ENCODE assay signal across 14 cellular contexts in the genomic region with DNA sequence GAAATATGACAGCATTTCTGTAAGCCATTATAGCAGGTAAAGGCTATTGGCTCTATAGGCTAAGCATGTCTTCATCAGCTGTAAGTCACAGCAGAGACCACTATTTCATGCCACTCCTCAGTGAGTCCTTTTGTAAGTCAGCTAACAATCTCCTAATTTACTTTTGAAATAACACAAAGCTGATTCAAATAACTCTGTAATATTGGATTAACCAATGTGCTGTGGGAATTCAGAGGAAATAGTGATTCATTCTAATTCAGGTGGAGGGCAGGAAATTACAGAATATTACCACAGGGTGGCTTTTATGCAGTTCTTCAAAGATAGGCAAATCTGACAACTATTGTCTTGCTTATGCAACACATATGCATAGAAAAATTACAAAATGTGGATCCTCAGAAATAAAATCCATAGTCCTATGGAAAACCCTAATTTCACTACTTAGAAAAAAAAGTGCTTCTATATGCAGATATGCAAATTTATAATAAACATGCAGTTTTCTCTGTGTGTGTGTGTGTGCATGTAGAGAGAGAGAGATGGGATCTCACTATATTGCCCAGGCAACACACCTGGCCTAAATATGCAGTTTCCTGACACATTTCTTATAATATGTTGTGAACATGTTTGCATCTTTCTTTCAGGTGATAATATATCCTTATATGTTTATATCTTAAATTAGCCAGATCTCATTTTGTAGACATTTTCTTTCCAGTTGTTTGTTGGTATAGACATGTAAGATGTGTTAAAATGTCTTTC. TPM values are rescaled to one million over a fixed set of nuclear protein-coding genes. Genes with fewer than 3 reads are reported as not detected.
DNase-seq lines count a peak whose midpoint lies in the region; ATAC-seq, FAIRE-seq and TF ChIP-seq lines count a peak whose summit lies in the region.
"Had no signal": no experiment of that assay in that cellular context is flagged by ENCODE, and none has a peak within 500 bp of the region (broad histone marks: within the 10 kb centered on the region; RNA-seq: fewer than 3 reads in every experiment).

No MANE protein-coding gene starts in this region.

- H3K4me3 Mint-ChIP-seq in endothelial cell (ENCODE audit: unreplicated experiment): no peak overlapping the region
- H3K4me3 Mint-ChIP-seq: activated naive CD4-positive, alpha-beta T cell treated with anti-CD3 and anti-CD28 coated beads for 36 hours; naive thymus-derived CD8-positive, alpha-beta T cell had no signal

- H3K27ac Mint-ChIP-seq in endothelial cell (ENCODE audit: unreplicated experiment): no peak overlapping the region
- H3K27ac Mint-ChIP-seq: activated naive CD4-positive, alpha-beta T cell treated with anti-CD3 and anti-CD28 coated beads for 36 hours; naive thymus-derived CD8-positive, alpha-beta T cell had no signal

- intact Hi-C loops in left colon (cut with DNase I, micrococcal nuclease): no loop called here

- peak overlapping the region; percentile 72; the same call in 2 of the 3 replicates for H3K4me2 ChIP-seq in A549

- no peak for TF ChIP-seq EP300 in A549 (IDR thresholded peaks at IDR 0.05)

- no peak overlapping the region for H3K27ac ChIP-seq in A549
- H3K27ac ChIP-seq: Peyer's patch had no signal

- no peak overlapping the region for H3K4me3 ChIP-seq in A549
- no peak overlapping the region for H3K4me3 ChIP-seq in fibroblast of mammary gland (ENCODE audit: control insufficient read depth, low read depth, low read length)
- H3K4me3 ChIP-seq: Peyer's patch had no signal

- no peaks in the 10 kb centered on the region for H3K9me3 ChIP-seq in A549
- H3K9me3 ChIP-seq: Peyer's patch had no signal

- ATAC-seq in A549 (peak in 1 of 2 experiments; percentile 49; a peak in 1 of 6 replicates), HG03196 (IDR thresholded peaks at IDR 0.05; ENCODE audit: unreplicated experiment) (no peak), left colon (no peak)

- TF ChIP-seq RAD21 in A549 (conservative IDR thresholded peaks at IDR 0.05 in 1 of 2, IDR thresholded peaks at IDR 0.05 in 1 of 2): no peak

- TF ChIP-seq POLR2A in A549 (IDR thresholded peaks at IDR 0.05; ENCODE audit: low read length): no peak

- peaks cover 5% of the 10 kb centered on the region for H3K27me3 Mint-ChIP-seq in endothelial cell (ENCODE audit: unreplicated experiment)

- POLR2A ChIA-PET in A549 (lab: Yijun Ruan, JAX): no interaction called here

- no peak for FAIRE-seq in A549 (lab: Jason Lieb, UNC)

- DNase-seq in A549 (ENCODE audit: low read depth in 1 of 2, low spot score in 1 of 2) (peak in 1 of 2 experiments; percentile 10), GM03348 (ENCODE audit: low spot score) (peak; percentile 5), RKO (ENCODE audit: low spot score) (peak; percentile 31), fibroblast of mammary gland (ENCODE audit: low read depth) (peak; percentile 46), endothelial cell (ENCODE audit: low spot score) (no peak), left colon (no peak)
- DNase-seq in stimulated activated CD4-positive, alpha-beta T cell treated with anti-CD3 and anti-CD28 coated beads, Interleukin-2, amount 100 ng/mL, for 48 hours: no peak
- DNase-seq: activated CD4-positive, alpha-beta T cell treated with anti-CD3 and anti-CD28 coated beads for 1 hour; activated naive CD4-positive, alpha-beta T cell treated with anti-CD3 and anti-CD28 coated beads for 36 hours; COR-L47; NCI-H146; Peyer's patch had no signal

- no peaks in the 10 kb centered on the region for H3K36me3 Mint-ChIP-seq in endothelial cell (ENCODE audit: low read depth, unreplicated experiment)
- H3K36me3 Mint-ChIP-seq: naive thymus-derived CD8-positive, alpha-beta T cell had no signal

- CTCF ChIA-PET in A549 (lab: Yijun Ruan, JAX): interaction anchor here (1.8 kb wide), 1 partner anchor 31 kb away, joined by 4 read pairs; the partner anchor contains the start of gene HEBP2

- no peaks in the 10 kb centered on the region for H3K9me3 Mint-ChIP-seq in endothelial cell (ENCODE audit: unreplicated experiment)
- H3K9me3 Mint-ChIP-seq: activated naive CD4-positive, alpha-beta T cell treated with anti-CD3 and anti-CD28 coated beads for 36 hours had no signal

- TF ChIP-seq CTCF in A549 (IDR thresholded peaks at IDR 0.05) (no peak), fibroblast of mammary gland (conservative IDR thresholded peaks at IDR 0.05; ENCODE audit: control insufficient read depth, insufficient read depth, low read depth, low read length) (no peak), endothelial cell (IDR thresholded peaks at IDR 0.05; ENCODE audit: unreplicated experiment) (no peak)

- peaks cover 22% of the 10 kb centered on the region for H3K4me1 ChIP-seq in A549
- H3K4me1 ChIP-seq: Peyer's patch had no signal

- no peaks in the 10 kb centered on the region for H3K4me1 Mint-ChIP-seq in endothelial cell (ENCODE audit: unreplicated experiment)

TF ChIP-seq in A549, 52 proteins besides CTCF, POLR2A, EP300 and RAD21:
- TF ChIP-seq MAFK (IDR thresholded peaks at IDR 0.05; ENCODE audit: partially characterized antibody): no peak
- no peak for TF ChIP-seq NPAS2 (CRISPR knock-in tag; IDR thresholded peaks at IDR 0.05; ENCODE audit: borderline replicate concordance)
- TF ChIP-seq CHD2 (IDR thresholded peaks at IDR 0.05; ENCODE audit: low read length, partially characterized antibody): no peak
- no peak for TF ChIP-seq BHLHE40 (IDR thresholded peaks at IDR 0.05; ENCODE audit: low read depth, low read length)
- TF ChIP-seq POLR2AphosphoS2 (conservative IDR thresholded peaks at IDR 0.05; ENCODE audit: low read length): no peak
- no peak for TF ChIP-seq EHMT2 (IDR thresholded peaks at IDR 0.05; ENCODE audit: low read depth)
- no peak for TF ChIP-seq NFE2L2 (conservative IDR thresholded peaks at IDR 0.05; ENCODE audit: low read length)
- TF ChIP-seq JUNB (IDR thresholded peaks at IDR 0.05): no peak
- TF ChIP-seq HOXA7 (CRISPR knock-in tag; IDR thresholded peaks at IDR 0.05): no peak
- no peak for TF ChIP-seq USF2 (IDR thresholded peaks at IDR 0.05)
- TF ChIP-seq GATA3 (IDR thresholded peaks at IDR 0.05; ENCODE audit: borderline replicate concordance): no peak
- no peak for TF ChIP-seq CBX2 (IDR thresholded peaks at IDR 0.05; ENCODE audit: borderline replicate concordance, low read depth)
- no peak for TF ChIP-seq HOXB13 (CRISPR knock-in tag; IDR thresholded peaks at IDR 0.05; ENCODE audit: low read depth)
- no peak for TF ChIP-seq CBX8 (IDR thresholded peaks at IDR 0.05)
- no peak for TF ChIP-seq ZFP36 (IDR thresholded peaks at IDR 0.05; ENCODE audit: borderline replicate concordance, partially characterized antibody)
- TF ChIP-seq HDAC2 (IDR thresholded peaks at IDR 0.05): no peak
TF ChIP-seq in A549: peak in this region for 0.

RNA-seq across cellular contexts. Expression of gene SMIM28, which starts 4.8 kb away (rescaled TPM):
- polyA plus RNA-seq in A549 (2011; rRNA removed) (not detected in 2 replicates), A549 (2017; fragmentation: RNase III; extraction: RNeasy Plus Mini Kit Qiagen cat#74134 plus additional on column Dnase treatment) (not detected in 3 replicates)
- polyA plus RNA-seq in A549 (2012; cell fraction: cytosol; rRNA removed): not detected in 2 replicates
- polyA plus RNA-seq in A549 (2012; cell fraction: nucleus; rRNA removed): not detected in 2 replicates
- not detected in 2 replicates for polyA minus RNA-seq in A549 (2011; rRNA and poly(A)+ RNA removed)
- total RNA-seq in endothelial cell (ENCODE audit: unreplicated experiment) (not detected), left colon (under 1 TPM in 1 of 2 donors, not detected in 1; 0.42 TPM)
- total RNA-seq: activated naive CD4-positive, alpha-beta T cell treated with anti-CD3 and anti-CD28 coated beads for 36 hours; naive thymus-derived CD8-positive, alpha-beta T cell; Peyer's patch had no signal
- polyA plus RNA-seq: naive thymus-derived CD8-positive, alpha-beta T cell had no signal

RNA-seq across cellular contexts. Expression of gene HEBP2, which starts 31.1 kb away (rescaled TPM):
- polyA plus RNA-seq in A549 (2011; rRNA removed) (12.2 and 22.1 TPM in 2 replicates), A549 (2017; fragmentation: RNase III; extraction: RNeasy Plus Mini Kit Qiagen cat#74134 plus additional on column Dnase treatment) (17.4 to 22.2 TPM (median 18.0 TPM) in 3 replicates)
- polyA plus RNA-seq in A549 (2012; cell fraction: cytosol; rRNA removed): 10.8 and 14.6 TPM in 2 replicates
- 9.6 and 10.1 TPM in 2 replicates for polyA plus RNA-seq in A549 (2012; cell fraction: nucleus; rRNA removed)
- 2.3 and 3.6 TPM in 2 replicates for polyA minus RNA-seq in A549 (2011; rRNA and poly(A)+ RNA removed)
- total RNA-seq in endothelial cell (ENCODE audit: unreplicated experiment) (30.1 TPM), left colon (10 to 100 TPM; 90.0 to 95.3 TPM)

Comparison
In these comparisons a context has a peak if more than half of its experiments do, and no peak if none do; other contexts are left out.
1. DNase-seq: peak in GM03348 (single experiment), RKO (single experiment) and fibroblast of mammary gland (single experiment); none in stimulated activated CD4-positive, alpha-beta T cell treated with anti-CD3 and anti-CD28 coated beads, Interleukin-2, amount 100 ng/mL, for 48 hours (0 of 2), endothelial cell (single experiment) and left colon (0 of 2).